ENCODE assay signal across 12 cellular contexts in genomic region chr11:69310934-69311766, GRCh38. TPM values are rescaled to one million over a fixed set of nuclear protein-coding genes. Genes with fewer than 3 reads are reported as not detected.
DNase-seq lines count a peak whose midpoint lies in the region; ATAC-seq and TF ChIP-seq lines count a peak whose summit lies in the region.
"Had no signal": no experiment of that assay in that cellular context is flagged by ENCODE, and none has a peak within 500 bp of the region (broad histone marks: within the 10 kb centered on the region; RNA-seq: fewer than 3 reads in every experiment).

No MANE protein-coding gene starts in this region.

- POLR2A ChIA-PET in PC-9 (lab: Charles Lee; ENCODE audit: unreplicated experiment), result no interaction called here

- H3K79me2 ChIP-seq in PC-9 (ENCODE audit: low read depth), result peaks cover 100% of the 10 kb centered on the region

- BruUV-seq in PC-9 (replicated peaks; lab: Mats Ljungman, UMichigan), result no TSS peak

- CTCF ChIA-PET in PC-9 (lab: Charles Lee), result no interaction called here

- no peak overlapping the region for H3K4me2 ChIP-seq in PC-9

- no peaks in the 10 kb centered on the region for H3K9me2 ChIP-seq in PC-9 (ENCODE audit: insufficient read depth)

- no peaks in the 10 kb centered on the region for H3K9me3 ChIP-seq in PC-9 (ENCODE audit: insufficient read depth, low read depth)
- H3K9me3 ChIP-seq: right lobe of liver had no signal

- no peaks in the 10 kb centered on the region for H3K36me3 Mint-ChIP-seq in activated CD4-positive, alpha-beta T cell treated with anti-CD3 and anti-CD28 coated beads, Interleukin-2, amount 10 ng/mL, durations not matched to agents 24 days and 14 days (ENCODE audit: low read depth)
- H3K36me3 Mint-ChIP-seq in activated naive CD8-positive, alpha-beta T cell, result no peaks in the 10 kb centered on the region

- H3K9me3 Mint-ChIP-seq in activated CD4-positive, alpha-beta T cell treated with anti-CD3 and anti-CD28 coated beads, Interleukin-2, amount 10 ng/mL, durations not matched to agents 24 days and 14 days, result no peaks in the 10 kb centered on the region
- no peaks in the 10 kb centered on the region for H3K9me3 Mint-ChIP-seq in activated naive CD8-positive, alpha-beta T cell (ENCODE audit: low read depth)

- H3K27me3 ChIP-seq in PC-9 (ENCODE audit: insufficient read depth, low read depth), result no peaks in the 10 kb centered on the region
- H3K27me3 ChIP-seq: right lobe of liver had no signal

- H3K4me3 ChIP-seq in PC-9, result no peak overlapping the region
- H3K4me3 ChIP-seq: right lobe of liver had no signal

- H3K4me3 Mint-ChIP-seq in activated CD4-positive, alpha-beta T cell treated with anti-CD3 and anti-CD28 coated beads, Interleukin-2, amount 10 ng/mL, durations not matched to agents 24 days and 14 days, result peak overlapping the region; percentile 13
- peak overlapping the region; percentile 75 for H3K4me3 Mint-ChIP-seq in activated naive CD8-positive, alpha-beta T cell

- DNase-seq in activated CD4-positive, alpha-beta T cell treated with anti-CD3 and anti-CD28 coated beads, Interleukin-2, amount 10 ng/mL, durations not matched to agents 24 days and 14 days, result no peak
- no peak for DNase-seq in activated CD4-positive, alpha-beta T cell treated with anti-CD3 and anti-CD28 coated beads for 1 hour
- DNase-seq in PC-9 (no peak), NCI-H1417 (lab: John Stamatoyannopoulos, UW) (no peak)
- DNase-seq in stimulated activated CD4-positive, alpha-beta T cell treated with anti-CD3 and anti-CD28 coated beads, Interleukin-2, amount 100 ng/mL, for 24 hours, result peak; percentile 38 to 51
- DNase-seq: activated CD4-positive, CD25-positive, alpha-beta regulatory T cell; NCI-H345 had no signal

- H3K27me3 Mint-ChIP-seq in activated CD4-positive, alpha-beta T cell treated with anti-CD3 and anti-CD28 coated beads, Interleukin-2, amount 10 ng/mL, durations not matched to agents 24 days and 14 days, result no peaks in the 10 kb centered on the region
- no peaks in the 10 kb centered on the region for H3K27me3 Mint-ChIP-seq in activated naive CD8-positive, alpha-beta T cell

- no peak overlapping the region for H2AFZ ChIP-seq in PC-9

- H3F3A ChIP-seq in PC-9 (ENCODE audit: insufficient read depth, low read depth), result peaks cover 90% of the 10 kb centered on the region

- H3K4me1 ChIP-seq in PC-9 (replicated peaks; ENCODE audit: insufficient read depth), result peaks cover 32% of the 10 kb centered on the region

- H4K20me1 ChIP-seq in PC-9 (ENCODE audit: insufficient read depth), result peaks cover 81% of the 10 kb centered on the region

- ATAC-seq in HG03139 (IDR thresholded peaks at IDR 0.05; ENCODE audit: unreplicated experiment), result no peak
- ATAC-seq in HG02798 (IDR thresholded peaks at IDR 0.05; ENCODE audit: poor library complexity, unreplicated experiment), result no peak
- ATAC-seq: Right ventricle myocardium inferior had no signal

- H3K36me3 ChIP-seq in PC-9 (ENCODE audit: low read depth), result peaks cover 75% of the 10 kb centered on the region
- H3K36me3 ChIP-seq: right lobe of liver had no signal

- peak overlapping the region; percentile 83 for H3K27ac Mint-ChIP-seq in activated CD4-positive, alpha-beta T cell treated with anti-CD3 and anti-CD28 coated beads, Interleukin-2, amount 10 ng/mL, durations not matched to agents 24 days and 14 days
- peak overlapping the region; percentile 72 for H3K27ac Mint-ChIP-seq in activated naive CD8-positive, alpha-beta T cell

- intact Hi-C loops in activated CD4-positive, alpha-beta T cell treated with anti-CD3 and anti-CD28 coated beads, Interleukin-2, amount 10 ng/mL, durations not matched to agents 24 days and 14 days (cut with micrococcal nuclease), result loop anchor here (1.0 to 2.0 kb wide), 2 partner anchors 14 to 26 kb away; no protein-coding TSS in a partner anchor
- intact Hi-C loops in PC-9 (cut with micrococcal nuclease; ENCODE audit: unreplicated experiment), result no loop called here

- no peak for TF ChIP-seq CTCF in PC-9 (conservative IDR thresholded peaks at IDR 0.05)

- H3K4me1 Mint-ChIP-seq in activated CD4-positive, alpha-beta T cell treated with anti-CD3 and anti-CD28 coated beads, Interleukin-2, amount 10 ng/mL, durations not matched to agents 24 days and 14 days, result peaks cover 34% of the 10 kb centered on the region
- peaks cover 37% of the 10 kb centered on the region for H3K4me1 Mint-ChIP-seq in activated naive CD8-positive, alpha-beta T cell (ENCODE audit: low read depth)

- H3K27ac ChIP-seq in PC-9, result peak overlapping the region; percentile 40
- H3K27ac ChIP-seq: right lobe of liver had no signal

RNA-seq across cellular contexts. Expression of gene MYEOV, which starts 17.2 kb away (rescaled TPM):
- total RNA-seq in activated CD4-positive, alpha-beta T cell treated with anti-CD3 and anti-CD28 coated beads, Interleukin-2, amount 10 ng/mL, durations not matched to agents 24 days and 14 days, result 0.21 and 0.83 TPM in 2 replicates
- 182 and 232 TPM in 2 replicates for total RNA-seq in PC-9 (2021)
- total RNA-seq: Right ventricle myocardium inferior had no signal

Comparison
In these comparisons a context has a peak if more than half of its experiments do, and no peak if none do; other contexts are left out.
1. DNase-seq: peak in stimulated activated CD4-positive, alpha-beta T cell treated with anti-CD3 and anti-CD28 coated beads, Interleukin-2, amount 100 ng/mL, for 24 hours (2 of 2); none in activated CD4-positive, alpha-beta T cell treated with anti-CD3 and anti-CD28 coated beads, Interleukin-2, amount 10 ng/mL, durations not matched to agents 24 days and 14 days (single experiment), activated CD4-positive, alpha-beta T cell treated with anti-CD3 and anti-CD28 coated beads for 1 hour (single experiment), PC-9 (0 of 2) and NCI-H1417 (0 of 3).
2. RNA of gene MYEOV, which starts 17.2 kb away (total RNA-seq): 182 to 232 TPM in PC-9; 0.21 to 0.83 TPM in activated CD4-positive, alpha-beta T cell treated with anti-CD3 and anti-CD28 coated beads, Interleukin-2, amount 10 ng/mL, durations not matched to agents 24 days and 14 days; every median in the first group is over 100 times any median in the second.